In the genomic region with DNA sequence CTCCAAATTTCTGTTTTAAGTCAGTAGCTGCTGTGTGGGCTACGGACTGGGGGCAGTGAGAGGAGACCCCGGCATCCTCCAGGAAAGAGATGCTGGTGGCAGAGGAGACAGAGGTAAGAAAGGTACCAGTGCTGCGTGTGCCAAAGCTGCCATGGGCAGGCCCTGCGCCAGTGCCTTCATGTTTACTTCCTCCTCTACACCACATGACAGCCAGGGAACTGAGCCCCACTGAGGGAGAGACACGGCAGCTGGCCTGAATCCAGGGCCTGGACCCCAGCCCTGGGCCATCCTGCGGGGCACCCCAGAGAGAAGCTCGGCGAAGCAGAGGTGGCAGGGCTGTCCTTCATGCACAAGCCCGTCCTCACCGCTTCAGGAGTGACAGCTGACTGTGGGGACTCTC, we compare ENCODE assay signal across 23 cellular contexts. TPM values are rescaled to one million over a fixed set of nuclear protein-coding genes. Genes with fewer than 3 reads are reported as not detected.
"Had no signal": no experiment of that assay in that cellular context is flagged by ENCODE, and none has a peak within 500 bp of the region (broad histone marks: within the 10 kb centered on the region; RNA-seq: fewer than 3 reads in every experiment).

No MANE protein-coding gene starts in this region.

- FAIRE-seq: islet of Langerhans had no signal

- H3K9me3 Mint-ChIP-seq: activated CD4-positive, alpha-beta T cell treated with anti-CD3 and anti-CD28 coated beads, Interleukin-2, amount 10 ng/mL, durations not matched to agents 24 days and 14 days; activated naive CD8-positive, alpha-beta T cell treated with anti-CD3 and anti-CD28 coated beads for 36 hours; activated T-cell treated with anti-CD3 and anti-CD28 coated beads, Interleukin-2, amount 50 U/mL, for 72 hours; dendritic cell treated with granulocyte-macrophage colony-stimulating factor and Interleukin-4, amounts not matched to agents 40 ng/mL and 50 ng/mL, for 4 days; nephron progenitor cell; stimulated activated naive CD8-positive, alpha-beta T cell treated with anti-CD3 and anti-CD28 coated beads, Interleukin-15, Interleukin-2, amounts not matched to agents 100 ng/mL and 50 ng/mL, for 24 hours had no signal

- H3K27me3 ChIP-seq: brain microvascular endothelial cell, right lobe of liver, testis, upper lobe of right lung had no signal

- H3K9me3 ChIP-seq: left ventricle myocardium inferior, right lobe of liver, testis, upper lobe of right lung had no signal

- H3K27ac ChIP-seq: brain microvascular endothelial cell, left ventricle myocardium inferior, right lobe of liver, testis, upper lobe of right lung had no signal

- ATAC-seq: activated CD8-positive, alpha-beta T cell treated with anti-CD3 and anti-CD28 coated beads, Interleukin-2, amount 10 ng/mL, durations not matched to agents 7 days and 5 days; activated T-cell treated with anti-CD3 and anti-CD28 coated beads, Interleukin-2, amount 50 U/mL, for 72 hours; right lobe of liver; upper lobe of right lung had no signal

- DNase-seq: activated CD4-positive, alpha-beta T cell treated with anti-CD3 and anti-CD28 coated beads, Interleukin-2, amount 10 ng/mL, durations not matched to agents 24 days and 14 days; activated CD4-positive, CD25-positive, alpha-beta regulatory T cell; activated CD8-positive, alpha-beta memory T cell treated with anti-CD3 and anti-CD28 coated beads, Interleukin-2, amount 50 U/mL, for 4 hours; activated CD8-positive, alpha-beta T cell treated with anti-CD3 and anti-CD28 coated beads, Interleukin-2, amount 10 ng/mL, durations not matched to agents 7 days and 5 days; activated gamma-delta T cell; activated naive CD8-positive, alpha-beta T cell treated with anti-CD3 and anti-CD28 coated beads for 36 hours; activated T-cell treated with anti-CD3 and anti-CD28 coated beads, Interleukin-2, amount 50 U/mL, for 72 hours; brain microvascular endothelial cell; erythroblast; left ventricle myocardium inferior; mesendoderm; nephron progenitor cell; right lobe of liver; stimulated activated CD4-positive, alpha-beta T cell treated with anti-CD3 and anti-CD28 coated beads, Interleukin-4, amount 100 ng/mL, for 4 hours; stimulated activated CD8-positive, alpha-beta memory T cell treated with anti-CD3 and anti-CD28 coated beads, Interleukin-4, amount 100 ng/mL, for 48 hours; T-helper 2 cell; testis; upper lobe of right lung had no signal

- H3K27ac Mint-ChIP-seq: activated CD4-positive, alpha-beta T cell treated with anti-CD3 and anti-CD28 coated beads, Interleukin-2, amount 10 ng/mL, durations not matched to agents 24 days and 14 days; activated naive CD8-positive, alpha-beta T cell treated with anti-CD3 and anti-CD28 coated beads for 36 hours; activated T-cell treated with anti-CD3 and anti-CD28 coated beads, Interleukin-2, amount 50 U/mL, for 72 hours; dendritic cell treated with granulocyte-macrophage colony-stimulating factor and Interleukin-4, amounts not matched to agents 40 ng/mL and 50 ng/mL, for 4 days; progenitor cell of endocrine pancreas had no signal

- H3K4me3 Mint-ChIP-seq: activated CD4-positive, alpha-beta T cell treated with anti-CD3 and anti-CD28 coated beads, Interleukin-2, amount 10 ng/mL, durations not matched to agents 24 days and 14 days; activated CD8-positive, alpha-beta T cell treated with anti-CD3 and anti-CD28 coated beads, Interleukin-2, amount 10 ng/mL, durations not matched to agents 7 days and 5 days; activated naive CD8-positive, alpha-beta T cell treated with anti-CD3 and anti-CD28 coated beads for 36 hours; activated T-cell treated with anti-CD3 and anti-CD28 coated beads, Interleukin-2, amount 50 U/mL, for 72 hours; dendritic cell treated with granulocyte-macrophage colony-stimulating factor and Interleukin-4, amounts not matched to agents 40 ng/mL and 50 ng/mL, for 4 days; nephron progenitor cell; stimulated activated naive CD8-positive, alpha-beta T cell treated with anti-CD3 and anti-CD28 coated beads, Interleukin-15, Interleukin-2, amounts not matched to agents 100 ng/mL and 50 ng/mL, for 24 hours had no signal

- H3K4me3 ChIP-seq: left ventricle myocardium inferior, right lobe of liver, smooth muscle cell, testis, upper lobe of right lung had no signal

- H3K27me3 Mint-ChIP-seq: activated CD4-positive, alpha-beta T cell treated with anti-CD3 and anti-CD28 coated beads, Interleukin-2, amount 10 ng/mL, durations not matched to agents 24 days and 14 days; activated naive CD8-positive, alpha-beta T cell treated with anti-CD3 and anti-CD28 coated beads for 36 hours; dendritic cell treated with granulocyte-macrophage colony-stimulating factor and Interleukin-4, amounts not matched to agents 40 ng/mL and 50 ng/mL, for 4 days; progenitor cell of endocrine pancreas; stimulated activated naive CD8-positive, alpha-beta T cell treated with anti-CD3 and anti-CD28 coated beads, Interleukin-15, Interleukin-2, amounts not matched to agents 100 ng/mL and 50 ng/mL, for 24 hours had no signal

RNA-seq across cellular contexts. Expression of a gene that starts 22.7 kb away (rescaled TPM):
- total RNA-seq: activated naive CD8-positive, alpha-beta T cell treated with anti-CD3 and anti-CD28 coated beads for 36 hours; smooth muscle cell; upper lobe of right lung had no signal

RNA-seq across cellular contexts. Expression of a gene that starts 31.0 kb away (rescaled TPM):
- total RNA-seq: activated CD4-positive, alpha-beta T cell treated with anti-CD3 and anti-CD28 coated beads, Interleukin-2, amount 10 ng/mL, durations not matched to agents 24 days and 14 days; activated CD8-positive, alpha-beta T cell treated with anti-CD3 and anti-CD28 coated beads, Interleukin-2, amount 10 ng/mL, durations not matched to agents 7 days and 5 days; activated naive CD8-positive, alpha-beta T cell treated with anti-CD3 and anti-CD28 coated beads for 36 hours; activated T-cell treated with anti-CD3 and anti-CD28 coated beads, Interleukin-2, amount 50 U/mL, for 72 hours; left ventricle myocardium inferior; progenitor cell of endocrine pancreas; right lobe of liver; smooth muscle cell; upper lobe of right lung had no signal
- polyA plus RNA-seq: smooth muscle cell had no signal
